8 cellular contexts compared by ENCODE assay signal in genomic region chr6:14729186-14729871, GRCh38.
A peak's percentile ranks its signal among the peaks of the same experiment; 100 is the strongest.
DNase-seq lines count a peak whose midpoint lies in the region; ATAC-seq and TF ChIP-seq lines count a peak whose summit lies in the region.

No MANE protein-coding gene starts in this region.

- H3K27me3 Mint-ChIP-seq in CD4-positive, alpha-beta T cell = no peaks in the 10 kb centered on the region
- H3K27me3 Mint-ChIP-seq in dendritic cell treated with granulocyte-macrophage colony-stimulating factor and Interleukin-4, amounts not matched to agents 40 ng/mL and 50 ng/mL, for 4 days = peaks cover 2% of the 10 kb centered on the region

- H3K27me3 ChIP-seq in CD4-positive, alpha-beta T cell (ENCODE audit: control insufficient read depth, insufficient read depth, low read length) = no peaks in the 10 kb centered on the region
- H3K27me3 ChIP-seq in hepatocyte = no peaks in the 10 kb centered on the region

- H3K4me2 ChIP-seq in hepatocyte = no peak overlapping the region

- POLR2A ChIA-PET in CD4-positive, alpha-beta T cell (lab: Charles Lee) = interaction anchor here (0.6 to 1.1 kb wide), 2 partner anchors 12 to 519 kb away, joined by 3 read pairs; no protein-coding TSS in a partner anchor
- POLR2A ChIA-PET in HEK293T (lab: Yijun Ruan, JAX) = no interaction called here

- H3K9me2 ChIP-seq in hepatocyte (replicated peaks; ENCODE audit: insufficient read depth) = no peaks in the 10 kb centered on the region

- H3K9me3 Mint-ChIP-seq in CD4-positive, alpha-beta T cell = no peaks in the 10 kb centered on the region
- no peaks in the 10 kb centered on the region for H3K9me3 Mint-ChIP-seq in dendritic cell treated with granulocyte-macrophage colony-stimulating factor and Interleukin-4, amounts not matched to agents 40 ng/mL and 50 ng/mL, for 4 days

- H3K9me3 ChIP-seq in CD4-positive, alpha-beta T cell (ENCODE audit: control insufficient read depth, low read length) = no peaks in the 10 kb centered on the region
- no peaks in the 10 kb centered on the region for H3K9me3 ChIP-seq in hepatocyte (ENCODE audit: low read depth)

- no peak for ATAC-seq in CD4-positive, alpha-beta T cell (ENCODE audit: poor library complexity)
- ATAC-seq in GM19324 (IDR thresholded peaks at IDR 0.05; ENCODE audit: low FRiP score, unreplicated experiment) = no peak

- DNase-seq in CD4-positive, alpha-beta T cell = no peak
- peak; percentile 50 for DNase-seq in GM20000 (ENCODE audit: low spot score)
- peak; percentile 18 for DNase-seq in NCI-H1417 treated with DMSO at 0.1 percent for 48 hours (lab: John Stamatoyannopoulos, UW)
- DNase-seq in HEK293T (ENCODE audit: extremely low spot score) = no peak
- DNase-seq in hepatocyte (ENCODE audit: low spot score) = no peak
- no peak for DNase-seq in kidney glomerular epithelial cell (lab: John Stamatoyannopoulos, UW)

- no peaks in the 10 kb centered on the region for H3K36me3 ChIP-seq in hepatocyte (replicated peaks; ENCODE audit: insufficient read depth, low read depth)

- intact Hi-C loops in CD4-positive, alpha-beta T cell (cut with DNase I, micrococcal nuclease) = no loop called here
- intact Hi-C loops in dendritic cell treated with granulocyte-macrophage colony-stimulating factor and Interleukin-4, amounts not matched to agents 40 ng/mL and 50 ng/mL, for 4 days (cut with micrococcal nuclease) = loop anchor here (5.0 to 10.0 kb wide), 2 partner anchors 148 to 185 kb away; no protein-coding TSS in a partner anchor

- WGBS in hepatocyte (ENCODE audit: low lambda C conversion rate, missing lambda C conversion rate) = 73% methylated on average over 12 of the region's 12 CpGs

- peaks cover 66% of the 10 kb centered on the region for H3K4me1 Mint-ChIP-seq in CD4-positive, alpha-beta T cell (ENCODE audit: low read depth)
- H3K4me1 Mint-ChIP-seq in dendritic cell treated with granulocyte-macrophage colony-stimulating factor and Interleukin-4, amounts not matched to agents 40 ng/mL and 50 ng/mL, for 4 days (ENCODE audit: low read depth) = peaks cover 69% of the 10 kb centered on the region

- no peak for TF ChIP-seq CTCF in CD4-positive, alpha-beta T cell (IDR thresholded peaks at IDR 0.05)
- TF ChIP-seq CTCF in GM20000 (IDR thresholded peaks at IDR 0.05; ENCODE audit: extremely low read depth, missing control alignments) (no peak), hepatocyte (IDR thresholded peaks at IDR 0.05; ENCODE audit: poor library complexity) (no peak)

- no peak overlapping the region for H2AFZ ChIP-seq in hepatocyte

- H3K36me3 Mint-ChIP-seq in CD4-positive, alpha-beta T cell (ENCODE audit: low read depth) = no peaks in the 10 kb centered on the region
- H3K36me3 Mint-ChIP-seq in dendritic cell treated with granulocyte-macrophage colony-stimulating factor and Interleukin-4, amounts not matched to agents 40 ng/mL and 50 ng/mL, for 4 days (ENCODE audit: low read depth) = no peaks in the 10 kb centered on the region

- peak overlapping the region; percentile 21 for H3K27ac Mint-ChIP-seq in CD4-positive, alpha-beta T cell
- peak overlapping the region; percentile 83 for H3K27ac Mint-ChIP-seq in dendritic cell treated with granulocyte-macrophage colony-stimulating factor and Interleukin-4, amounts not matched to agents 40 ng/mL and 50 ng/mL, for 4 days

- no peak overlapping the region for H3K4me3 ChIP-seq in hepatocyte

- H4K20me1 ChIP-seq in hepatocyte (ENCODE audit: insufficient read depth, poor library complexity, severe bottlenecking) = no peaks in the 10 kb centered on the region

- H3K79me2 ChIP-seq in hepatocyte = no peaks in the 10 kb centered on the region

- H3K4me3 Mint-ChIP-seq in CD4-positive, alpha-beta T cell = peak overlapping the region; percentile 15
- no peak overlapping the region for H3K4me3 Mint-ChIP-seq in dendritic cell treated with granulocyte-macrophage colony-stimulating factor and Interleukin-4, amounts not matched to agents 40 ng/mL and 50 ng/mL, for 4 days

- H3K4me1 ChIP-seq in hepatocyte (ENCODE audit: insufficient read depth) = no peaks in the 10 kb centered on the region

- H3K27ac ChIP-seq in CD4-positive, alpha-beta T cell (ENCODE audit: low read depth, low read length) = no peak overlapping the region
- H3K27ac ChIP-seq in hepatocyte = no peak overlapping the region

- CTCF ChIA-PET in CD4-positive, alpha-beta T cell (lab: Charles Lee) = no interaction called here
- CTCF ChIA-PET in HEK293T (lab: Yijun Ruan, JAX) = interaction anchor here (0.6 kb wide), 2 partner anchors 96 to 858 kb away, joined by 3 to 6 read pairs; no protein-coding TSS in a partner anchor

TF ChIP-seq in HEK293T, 16 proteins besides CTCF, POLR2A, EP300 and RAD21:
- TF ChIP-seq ARNT (IDR thresholded peaks at IDR 0.05) (no peak), FOXA1 (IDR thresholded peaks at IDR 0.05) (no peak), CTBP1 (IDR thresholded peaks at IDR 0.05; ENCODE audit: borderline replicate concordance) (no peak), NFRKB (IDR thresholded peaks at IDR 0.05) (no peak), FOXM1 (IDR thresholded peaks at IDR 0.05; ENCODE audit: borderline replicate concordance) (no peak)
TF ChIP-seq in HEK293T: peak in this region for 0.

Comparison
In these comparisons a context has a peak if more than half of its experiments do, and no peak if none do; other contexts are left out.
1. DNase-seq: peak in GM20000 (single experiment) and NCI-H1417 treated with DMSO at 0.1 percent for 48 hours (single experiment); none in CD4-positive, alpha-beta T cell (0 of 10), HEK293T (single experiment), hepatocyte (single experiment) and kidney glomerular epithelial cell (single experiment).